Comparison of ENCODE assay signal across 29 cellular contexts in the genomic region with DNA sequence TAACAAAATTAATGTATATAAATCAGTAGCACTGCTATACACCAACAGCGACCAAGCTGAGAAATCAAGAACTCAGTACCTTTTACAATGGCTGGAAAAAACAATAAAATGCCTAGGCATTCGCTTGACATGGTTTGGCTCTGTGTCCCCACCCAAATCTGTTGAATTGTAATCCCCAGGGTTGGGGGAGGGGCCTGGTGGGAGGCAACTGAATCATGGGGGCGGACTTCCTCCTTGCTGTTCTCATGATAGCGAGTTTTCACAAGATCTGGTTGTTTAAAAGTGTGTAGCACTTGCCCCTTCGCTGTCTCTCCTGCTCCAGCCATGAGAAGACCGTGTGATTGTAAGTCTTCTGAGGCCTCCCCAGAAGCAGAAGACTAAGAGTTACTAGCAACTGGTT. TPM values are rescaled to one million over a fixed set of nuclear protein-coding genes. Genes with fewer than 3 reads are reported as not detected.
"Had no signal": no experiment of that assay in that cellular context is flagged by ENCODE, and none has a peak within 500 bp of the region (broad histone marks: within the 10 kb centered on the region; RNA-seq: fewer than 3 reads in every experiment).

No MANE protein-coding gene starts in this region.

- H3K36me3 ChIP-seq: gastrocnemius medialis, neutrophil, right lobe of liver, transverse colon had no signal

- H3K4me3 ChIP-seq: ascending aorta, cardiac muscle cell, gastrocnemius medialis, hepatocyte, right lobe of liver, testis, transverse colon had no signal

- FAIRE-seq: keratinocyte, TTC549, urothelium cell line had no signal

- H3K9me3 ChIP-seq: ascending aorta, gastrocnemius medialis, neutrophil, right lobe of liver, testis, transverse colon had no signal

- H3K27me3 ChIP-seq: ascending aorta, cardiac muscle cell, gastrocnemius medialis, hepatocyte, neutrophil, right lobe of liver, testis, transverse colon had no signal

- DNase-seq: activated CD4-positive, alpha-beta memory T cell treated with anti-CD3 and anti-CD28 coated beads for 36 hours; activated CD4-positive, alpha-beta T cell treated with anti-CD3 and anti-CD28 coated beads, Interleukin-2, amount 10 ng/mL, durations not matched to agents 24 days and 14 days; activated naive CD4-positive, alpha-beta T cell; activated T-cell treated with anti-CD3 and anti-CD28 coated beads, Interleukin-2, amount 50 U/mL, for 4 hours; cerebellar nuclear complex; cortex of kidney; effector memory CD8-positive, alpha-beta T cell; erythroblast; gastrocnemius medialis; left cardiac atrium; left ventricle myocardium superior; nephron progenitor cell; right lobe of liver; stimulated activated CD4-positive, alpha-beta T cell treated with anti-CD3 and anti-CD28 coated beads, Interleukin-12 subunit alpha, Interleukin-12 subunit beta, amount 100 ng/mL, for 4 hours; stimulated activated CD4-positive, alpha-beta T cell treated with anti-CD3 and anti-CD28 coated beads, Interleukin-4, amount 100 ng/mL, for 1 hour; stimulated activated naive CD8-positive, alpha-beta T cell treated with anti-CD3 and anti-CD28 coated beads, Interleukin-15, Interleukin-2, amounts not matched to agents 100 U/mL and 50 U/mL, for 24 hours; testis; transverse colon had no signal

- H3K4me1 ChIP-seq: ascending aorta, gastrocnemius medialis, right lobe of liver, testis, transverse colon had no signal

- H3K4me2 ChIP-seq: hepatocyte had no signal

- H2AFZ ChIP-seq: hepatocyte had no signal

- H3K27ac ChIP-seq: ascending aorta, cardiac muscle cell, gastrocnemius medialis, hepatocyte, neutrophil, right lobe of liver, testis, transverse colon, VCaP had no signal

- ATAC-seq: activated CD4-positive, CD25-positive, alpha-beta regulatory T cell treated with anti-CD3 and anti-CD28 coated beads, Interleukin-2, amount 50 U/mL, for 24 hours; activated naive CD4-positive, alpha-beta T cell treated with anti-CD3 and anti-CD28 coated beads, Interleukin-2, amount 50 U/mL, for 72 hours; activated T-cell treated with anti-CD3 and anti-CD28 coated beads, Interleukin-2, amount 50 U/mL, for 4 hours; activated T-helper 17 cell treated with anti-CD3 and anti-CD28 coated beads, Interleukin-2, amount 50 U/mL, for 72 hours; effector memory CD8-positive, alpha-beta T cell; gastrocnemius medialis; left cardiac atrium; left ventricle myocardium superior; right lobe of liver; stimulated activated naive CD8-positive, alpha-beta T cell treated with anti-CD3 and anti-CD28 coated beads, Interleukin-15, Interleukin-2, amounts not matched to agents 100 U/mL and 50 U/mL, for 24 hours had no signal

RNA-seq across cellular contexts. Expression of a gene that starts 44.2 kb away (rescaled TPM):
- total RNA-seq: ascending aorta had no signal
